Comparison of ENCODE assay signal across 13 cellular contexts in genomic region chr20:57526067-57526884, GRCh38. TPM values are rescaled to one million over a fixed set of nuclear protein-coding genes. Genes with fewer than 3 reads are reported as not detected.
A peak's percentile ranks its signal among the peaks of the same experiment; 100 is the strongest.
DNase-seq lines count a peak whose midpoint lies in the region; ATAC-seq lines count a peak whose summit lies in the region.
"Had no signal": no experiment of that assay in that cellular context is flagged by ENCODE, and none has a peak within 500 bp of the region (broad histone marks: within the 10 kb centered on the region; RNA-seq: fewer than 3 reads in every experiment).

No MANE protein-coding gene starts in this region.

- H3K4me3 Mint-ChIP-seq in activated T-cell treated with anti-CD3 and anti-CD28 coated beads, Interleukin-2, amount 50 U/mL, for 72 hours = no peak overlapping the region
- no peak overlapping the region for H3K4me3 Mint-ChIP-seq in activated naive CD8-positive, alpha-beta T cell treated with anti-CD3 and anti-CD28 coated beads, Interleukin-2, amount 50 U/mL, for 24 hours
- H3K4me3 Mint-ChIP-seq: CD4-positive, alpha-beta T cell had no signal

- H3K9me3 Mint-ChIP-seq in activated T-cell treated with anti-CD3 and anti-CD28 coated beads, Interleukin-2, amount 50 U/mL, for 72 hours = no peaks in the 10 kb centered on the region
- H3K9me3 Mint-ChIP-seq in activated naive CD8-positive, alpha-beta T cell treated with anti-CD3 and anti-CD28 coated beads, Interleukin-2, amount 50 U/mL, for 24 hours = no peaks in the 10 kb centered on the region
- H3K9me3 Mint-ChIP-seq: CD4-positive, alpha-beta T cell had no signal

- peak; percentile 19 to 29 for DNase-seq in activated T-cell treated with anti-CD3 and anti-CD28 coated beads, Interleukin-2, amount 50 U/mL, for 72 hours
- DNase-seq in activated T-cell treated with anti-CD3 and anti-CD28 coated beads, Interleukin-2, amount 50 U/mL, for 1 hour = no peak
- peak; percentile 50 for DNase-seq in Jurkat, Clone E6-1 (ENCODE audit: low read depth, low spot score)
- DNase-seq in activated naive CD8-positive, alpha-beta T cell treated with anti-CD3 and anti-CD28 coated beads, Interleukin-2, amount 50 U/mL, for 24 hours = peak; percentile 67
- peak; percentile 20 to 28 for DNase-seq in stimulated activated CD4-positive, alpha-beta T cell treated with anti-CD3 and anti-CD28 coated beads, Interleukin-4, amount 100 ng/mL, for 48 hours (ENCODE audit: low read depth in 2 of 2)
- DNase-seq in SKM-1 treated with dmso at 0.1 percent for 144 hours (lab: John Stamatoyannopoulos, UW; ENCODE audit: unreplicated experiment) = no peak
- DNase-seq: NCI-H774, T1000 had no signal

- H3K4me1 Mint-ChIP-seq in activated T-cell treated with anti-CD3 and anti-CD28 coated beads, Interleukin-2, amount 50 U/mL, for 72 hours (ENCODE audit: low read depth) = peaks cover 11% of the 10 kb centered on the region
- peaks cover 5% of the 10 kb centered on the region for H3K4me1 Mint-ChIP-seq in activated naive CD8-positive, alpha-beta T cell treated with anti-CD3 and anti-CD28 coated beads, Interleukin-2, amount 50 U/mL, for 24 hours

- no peak for ATAC-seq in activated T-cell treated with anti-CD3 and anti-CD28 coated beads, Interleukin-2, amount 50 U/mL, for 72 hours (replicated peaks in 1 of 2)
- ATAC-seq in activated naive CD8-positive, alpha-beta T cell treated with anti-CD3 and anti-CD28 coated beads, Interleukin-2, amount 50 U/mL, for 24 hours = no peak
- ATAC-seq in GM18519 (IDR thresholded peaks at IDR 0.05; ENCODE audit: low FRiP score, unreplicated experiment) = no peak
- ATAC-seq in GM18909 (IDR thresholded peaks at IDR 0.05; ENCODE audit: poor library complexity, unreplicated experiment) = no peak

- H3K4me3 ChIP-seq in Jurkat, Clone E6-1 (ENCODE audit: low read length) = no peak overlapping the region
- H3K4me3 ChIP-seq: lung had no signal

- H3K36me3 Mint-ChIP-seq in activated T-cell treated with anti-CD3 and anti-CD28 coated beads, Interleukin-2, amount 50 U/mL, for 72 hours (ENCODE audit: insufficient read depth in 2 of 2) = no peaks in the 10 kb centered on the region
- H3K36me3 Mint-ChIP-seq in activated naive CD8-positive, alpha-beta T cell treated with anti-CD3 and anti-CD28 coated beads, Interleukin-2, amount 50 U/mL, for 24 hours (ENCODE audit: low read depth) = no peaks in the 10 kb centered on the region

- no peak overlapping the region for H3K27ac Mint-ChIP-seq in activated T-cell treated with anti-CD3 and anti-CD28 coated beads, Interleukin-2, amount 50 U/mL, for 72 hours
- H3K27ac Mint-ChIP-seq in activated naive CD8-positive, alpha-beta T cell treated with anti-CD3 and anti-CD28 coated beads, Interleukin-2, amount 50 U/mL, for 24 hours = no peak overlapping the region
- H3K27ac Mint-ChIP-seq: CD4-positive, alpha-beta T cell had no signal

- peaks cover 6% of the 10 kb centered on the region for H3K27me3 Mint-ChIP-seq in activated T-cell treated with anti-CD3 and anti-CD28 coated beads, Interleukin-2, amount 50 U/mL, for 72 hours (ENCODE audit: low read depth)
- H3K27me3 Mint-ChIP-seq in activated naive CD8-positive, alpha-beta T cell treated with anti-CD3 and anti-CD28 coated beads, Interleukin-2, amount 50 U/mL, for 24 hours = peaks cover 2% of the 10 kb centered on the region
- H3K27me3 Mint-ChIP-seq: CD4-positive, alpha-beta T cell had no signal

RNA-seq across cellular contexts. Expression of gene CTCFL, which starts 1.3 kb away (rescaled TPM):
- total RNA-seq in activated T-cell treated with anti-CD3 and anti-CD28 coated beads, Interleukin-2, amount 50 U/mL, for 72 hours = not detected
- not detected for polyA plus RNA-seq in Jurkat, Clone E6-1 (2012; ENCODE audit: insufficient read depth, insufficient read length)
- total RNA-seq: CD4-positive, alpha-beta T cell; lung; osteoblast had no signal

RNA-seq across cellular contexts. Expression of gene PCK1, which starts 34.6 kb away (rescaled TPM):
- not detected for total RNA-seq in activated T-cell treated with anti-CD3 and anti-CD28 coated beads, Interleukin-2, amount 50 U/mL, for 72 hours
- not detected for polyA plus RNA-seq in Jurkat, Clone E6-1 (2012; ENCODE audit: insufficient read depth, insufficient read length)
- total RNA-seq: CD4-positive, alpha-beta T cell; osteoblast had no signal

Comparison
In these comparisons a context has a peak if more than half of its experiments do, and no peak if none do; other contexts are left out.
1. DNase-seq: peak in activated T-cell treated with anti-CD3 and anti-CD28 coated beads, Interleukin-2, amount 50 U/mL, for 72 hours (2 of 2), Jurkat, Clone E6-1 (single experiment), activated naive CD8-positive, alpha-beta T cell treated with anti-CD3 and anti-CD28 coated beads, Interleukin-2, amount 50 U/mL, for 24 hours (single experiment) and stimulated activated CD4-positive, alpha-beta T cell treated with anti-CD3 and anti-CD28 coated beads, Interleukin-4, amount 100 ng/mL, for 48 hours (2 of 2); none in activated T-cell treated with anti-CD3 and anti-CD28 coated beads, Interleukin-2, amount 50 U/mL, for 1 hour (single experiment) and SKM-1 treated with dmso at 0.1 percent for 144 hours (single experiment).